In the genomic region with DNA sequence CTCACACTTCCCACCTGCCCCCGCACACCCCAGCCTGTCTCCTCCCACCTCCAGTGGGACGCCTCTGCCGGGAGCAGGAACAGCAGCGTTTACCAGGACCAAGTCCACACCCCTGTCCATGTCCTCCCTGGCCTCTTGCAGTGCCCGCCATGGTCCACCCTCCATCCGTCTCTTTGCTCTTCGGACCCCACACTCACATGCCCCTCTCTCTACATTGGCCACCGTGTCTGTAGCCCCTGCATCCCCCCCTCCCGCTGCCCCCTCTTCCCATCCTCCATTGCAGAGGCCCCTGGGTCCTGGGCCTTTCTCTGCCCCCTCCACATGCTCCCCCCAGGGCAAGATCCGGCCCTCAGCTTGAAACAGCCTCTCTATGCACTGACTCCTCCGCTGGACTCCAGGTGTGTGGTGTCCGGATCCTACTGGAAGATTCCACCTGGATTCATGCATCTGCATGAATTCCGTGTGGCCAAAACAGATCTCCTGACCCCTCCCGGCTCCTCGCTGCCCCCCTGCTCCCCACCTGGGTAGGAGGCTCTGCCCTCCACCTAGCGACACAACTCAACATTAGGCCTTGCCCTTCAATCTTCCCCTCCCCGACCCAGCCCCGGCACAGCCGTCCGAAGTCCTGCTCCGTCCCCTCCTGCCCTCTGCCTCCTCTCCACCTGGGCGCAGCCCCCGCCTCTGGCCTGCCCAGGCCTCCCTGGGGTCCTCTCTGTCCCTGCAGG, we compare ENCODE assay signal across 1 cellular context.
TF ChIP-seq lines count a peak whose summit lies in the region.

No MANE protein-coding gene starts in this region.

TF ChIP-seq in H1, 55 proteins besides CTCF, POLR2A, EP300 and RAD21 (continued from another document):
- TF ChIP-seq SP2 (IDR thresholded peaks at IDR 0.05; ENCODE audit: low read length) (no peak), GTF2F1 (IDR thresholded peaks at IDR 0.05; ENCODE audit: borderline replicate concordance, low read depth, low read length) (no peak), HDAC6 (IDR thresholded peaks at IDR 0.05; ENCODE audit: low read depth, low read length) (no peak), RBBP5 (IDR thresholded peaks at IDR 0.05; ENCODE audit: borderline replicate concordance, low read depth, low read length) (no peak), SP4 (IDR thresholded peaks at IDR 0.05; ENCODE audit: low read length) (no peak), SIX5 (IDR thresholded peaks at IDR 0.05; ENCODE audit: low read depth, low read length) (no peak), RNF2 (IDR thresholded peaks at IDR 0.05; ENCODE audit: borderline replicate concordance, low read depth, low read length, missing control alignments, poor library complexity, severe bottlenecking) (no peak), TBP (IDR thresholded peaks at IDR 0.05; ENCODE audit: low read depth, low read length) (no peak)
TF ChIP-seq in H1: peak in this region for 0.
